ENCODE assay signal across 17 cellular contexts in genomic region chr5:160604484-160604883, GRCh38.
"Had no signal": no experiment of that assay in that cellular context is flagged by ENCODE, and none has a peak within 500 bp of the region (broad histone marks: within the 10 kb centered on the region; RNA-seq: fewer than 3 reads in every experiment).

No MANE protein-coding gene starts in this region.

- H3K36me3 Mint-ChIP-seq: mesothelial cell of epicardium had no signal

- H3K36me3 ChIP-seq: esophagus muscularis mucosa, gastroesophageal sphincter, heart right ventricle, left lung, lower lobe of right lung had no signal

- H3K27ac Mint-ChIP-seq: mesothelial cell of epicardium had no signal

- H3K4me1 ChIP-seq: esophagus muscularis mucosa, foreskin keratinocyte, gastroesophageal sphincter, heart right ventricle, left lung, lower lobe of right lung had no signal

- DNase-seq: dermis blood vessel endothelial cell; dorsolateral prefrontal cortex; effector CD4-positive, alpha-beta T cell; effector memory CD4-positive, alpha-beta T cell; foreskin keratinocyte; heart right ventricle; hippocampal formation; left cardiac atrium; left lung; left ventricle myocardium superior; lower lobe of right lung; mesenchymal stem cell; mucosa of descending colon had no signal

- H3K4me3 ChIP-seq: coronary artery, dorsolateral prefrontal cortex, esophagus muscularis mucosa, gastroesophageal sphincter, heart right ventricle, left lung, lower lobe of right lung, mucosa of descending colon had no signal

- H3K4me1 Mint-ChIP-seq: mesothelial cell of epicardium had no signal

- H3K27me3 ChIP-seq: dorsolateral prefrontal cortex, esophagus muscularis mucosa, foreskin keratinocyte, gastroesophageal sphincter, heart right ventricle, left lung had no signal

- H3K9me3 Mint-ChIP-seq: mesothelial cell of epicardium had no signal

- H3K9me3 ChIP-seq: esophagus muscularis mucosa, heart right ventricle, lower lobe of right lung, mucosa of descending colon had no signal

- ATAC-seq: foreskin keratinocyte, gastroesophageal sphincter, heart right ventricle, left lung, left ventricle myocardium superior, lower lobe of right lung, mucosa of descending colon had no signal

- H3K27ac ChIP-seq: coronary artery, esophagus muscularis mucosa, foreskin keratinocyte, gastroesophageal sphincter, heart right ventricle, left lung, lower lobe of right lung had no signal

- H3K4me3 Mint-ChIP-seq: mesothelial cell of epicardium had no signal
